ENCODE assay signal across 15 cellular contexts in the genomic region with DNA sequence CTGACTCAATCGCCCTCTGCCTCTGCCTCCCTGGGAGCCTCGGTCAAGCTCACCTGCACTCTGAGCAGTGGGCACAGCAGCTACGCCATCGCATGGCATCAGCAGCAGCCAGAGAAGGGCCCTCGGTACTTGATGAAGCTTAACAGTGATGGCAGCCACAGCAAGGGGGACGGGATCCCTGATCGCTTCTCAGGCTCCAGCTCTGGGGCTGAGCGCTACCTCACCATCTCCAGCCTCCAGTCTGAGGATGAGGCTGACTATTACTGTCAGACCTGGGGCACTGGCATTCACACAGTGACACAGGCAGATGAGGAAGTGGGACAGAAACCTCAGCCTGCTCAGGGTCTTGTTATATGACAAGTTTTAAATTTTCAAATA. TPM values are rescaled to one million over a fixed set of nuclear protein-coding genes. Genes with fewer than 3 reads are reported as not detected.
A peak's percentile ranks its signal among the peaks of the same experiment; 100 is the strongest.
DNase-seq lines count a peak whose midpoint lies in the region; ATAC-seq and TF ChIP-seq lines count a peak whose summit lies in the region.
"Had no signal": no experiment of that assay in that cellular context is flagged by ENCODE, and none has a peak within 500 bp of the region (broad histone marks: within the 10 kb centered on the region; RNA-seq: fewer than 3 reads in every experiment).

No MANE protein-coding gene starts in this region.

- H2AFZ ChIP-seq in SU-DHL-6 (ENCODE audit: low read depth, low read length, severe bottlenecking) = no peak overlapping the region

- WGBS in spleen, 5 donors = 72 to 79% (median 75%) methylated on average over 8 of the region's 8 CpGs

- peak; percentile 77 for DNase-seq in spleen
- no peak for DNase-seq in NCI-H1417 (lab: John Stamatoyannopoulos, UW)
- DNase-seq in HT-29 (ENCODE audit: low spot score) = no peak
- no peak for DNase-seq in effector CD4-positive, alpha-beta T cell
- no peak for DNase-seq in cerebellar nuclear complex (lab: John Stamatoyannopoulos, UW)
- DNase-seq: activated T-cell treated with anti-CD3 and anti-CD28 coated beads, Interleukin-2, amount 50 U/mL, for 24 hours; effector CD8-positive, alpha-beta T cell; natural killer cell; NCI-H1930 had no signal

- peak overlapping the region; percentile 74 for H3K9ac ChIP-seq in SU-DHL-6 (ENCODE audit: low read length)
- H3K9ac ChIP-seq: KMS-11 had no signal

- H3K27ac ChIP-seq in SU-DHL-6 (ENCODE audit: low read depth, low read length) = peak overlapping the region; percentile 98
- peak overlapping the region in 6 of 8 donors; percentile 21 to 76 (median 65) for H3K27ac ChIP-seq in spleen
- H3K27ac ChIP-seq: KMS-11, prostate gland had no signal

- H3F3A ChIP-seq in SU-DHL-6 (ENCODE audit: insufficient read depth) = peaks cover 59% of the 10 kb centered on the region

- ATAC-seq in GM18868 (IDR thresholded peaks at IDR 0.05; ENCODE audit: unreplicated experiment) = peak; percentile 43
- peak; percentile 28 for ATAC-seq in HG02885 (IDR thresholded peaks at IDR 0.05; ENCODE audit: poor library complexity, unreplicated experiment)
- ATAC-seq: activated CD4-positive, alpha-beta T cell treated with anti-CD3 and anti-CD28 coated beads for 36 hours; natural killer cell had no signal

- H3K9me2 ChIP-seq in SU-DHL-6 (replicated peaks; ENCODE audit: insufficient read depth, low read length) = no peaks in the 10 kb centered on the region

- peak overlapping the region; percentile 85 for H3K4me2 ChIP-seq in SU-DHL-6 (ENCODE audit: low read depth, low read length, poor library complexity, severe bottlenecking)
- H3K4me2 ChIP-seq: KMS-11 had no signal

- H3K9me3 ChIP-seq in SU-DHL-6 (ENCODE audit: insufficient read depth, low read length) (no peaks in the 10 kb centered on the region), spleen (no peaks in the 10 kb centered on the region)
- H3K9me3 ChIP-seq: prostate gland had no signal

- intact Hi-C loops in spleen (cut with DNase I; ENCODE audit: low total_unique reads) = no loop called here

- H3K27me3 ChIP-seq in SU-DHL-6 (ENCODE audit: low read length) = no peaks in the 10 kb centered on the region
- peaks cover 0 to 12% (median 0%) of the 10 kb centered on the region in 7 donors for H3K27me3 ChIP-seq in spleen (replicated peaks in 1 of 7)

- H4K20me1 ChIP-seq in SU-DHL-6 (ENCODE audit: low read depth, low read length) = no peaks in the 10 kb centered on the region

- H3K79me2 ChIP-seq in SU-DHL-6 (ENCODE audit: insufficient read depth, low read length) = peaks cover 49% of the 10 kb centered on the region

- H3K4me1 ChIP-seq in spleen = peaks cover 0 to 47% (median 22%) of the 10 kb centered on the region in 6 donors
- H3K4me1 ChIP-seq: prostate gland had no signal

- no peak for TF ChIP-seq POLR2A in spleen (IDR thresholded peaks at IDR 0.05)

- H3K36me3 ChIP-seq in SU-DHL-6 (ENCODE audit: low read length) (no peaks in the 10 kb centered on the region), spleen (no peaks in the 10 kb centered on the region)
- H3K36me3 ChIP-seq: prostate gland had no signal

- peak overlapping the region; percentile 52 for H3K4me3 ChIP-seq in SU-DHL-6 (ENCODE audit: insufficient read depth, low read length, poor library complexity, severe bottlenecking)
- peak overlapping the region in 3 of 8 donors; percentile 14 to 58 (median 18) for H3K4me3 ChIP-seq in spleen
- H3K4me3 ChIP-seq: prostate gland had no signal

- no peak for TF ChIP-seq CTCF in SU-DHL-6 (IDR thresholded peaks at IDR 0.05; ENCODE audit: insufficient read depth, low read length, poor library complexity, severe bottlenecking)
- TF ChIP-seq CTCF in spleen (IDR thresholded peaks at IDR 0.05 in 8 of 11, conservative IDR thresholded peaks at IDR 0.05 in 3 of 11) = no peak

RNA-seq across cellular contexts. Expression of a gene that starts 48.6 kb away (rescaled TPM):
- total RNA-seq in spleen = 10 to 100 TPM; 44.8 to 66.4 (median 55.4) TPM
- polyA plus RNA-seq in spleen = 10 to 100 TPM; 12.6 to 23.5 (median 19.5) TPM
- 37.0 and 39.2 TPM in 2 replicates for total RNA-seq in HT-29 (2014; rRNA removed; shearing (Covaris generic))
